Comparison of ENCODE assay signal across 24 cellular contexts in the genomic region with DNA sequence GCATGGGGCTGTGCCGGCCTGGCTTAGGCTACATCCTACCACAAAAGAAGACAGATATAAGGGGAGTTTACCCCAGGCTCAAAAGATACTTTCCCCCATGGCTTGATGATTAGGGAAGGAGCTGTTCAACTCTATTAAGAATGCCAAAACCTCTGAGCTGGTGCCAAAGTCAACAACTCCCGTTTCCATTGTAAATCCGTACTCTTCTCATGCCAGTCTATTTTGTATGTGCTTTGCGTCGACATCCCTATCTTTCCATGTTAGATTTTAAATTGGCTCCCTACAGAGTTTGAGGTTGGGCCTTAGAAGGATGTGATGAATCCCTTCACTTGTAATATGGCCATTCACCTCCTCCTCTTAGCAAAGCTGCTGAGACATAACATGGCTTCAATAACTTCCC. TPM values are rescaled to one million over a fixed set of nuclear protein-coding genes. Genes with fewer than 3 reads are reported as not detected.
A peak's percentile ranks its signal among the peaks of the same experiment; 100 is the strongest.
DNase-seq lines count a peak whose midpoint lies in the region; ATAC-seq, FAIRE-seq and TF ChIP-seq lines count a peak whose summit lies in the region.
"Had no signal": no experiment of that assay in that cellular context is flagged by ENCODE, and none has a peak within 500 bp of the region (broad histone marks: within the 10 kb centered on the region; RNA-seq: fewer than 3 reads in every experiment).

No MANE protein-coding gene starts in this region.

- H3K4me3 Mint-ChIP-seq in activated naive CD4-positive, alpha-beta T cell treated with anti-CD3 and anti-CD28 coated beads, Interleukin-2, amount 50 U/mL, for 24 hours = no peak overlapping the region
- no peak overlapping the region for H3K4me3 Mint-ChIP-seq in stimulated activated effector memory CD8-positive, alpha-beta T cell treated with anti-CD3 and anti-CD28 coated beads, Interleukin-12 subunit alpha, Interleukin-12 subunit beta, amount 100 ng/mL, for 72 hours
- H3K4me3 Mint-ChIP-seq: activated CD4-positive, alpha-beta T cell treated with anti-CD3 and anti-CD28 coated beads for 36 hours; CD14-positive monocyte; naive thymus-derived CD4-positive, alpha-beta T cell had no signal

- no peaks in the 10 kb centered on the region for H3K27me3 ChIP-seq in endothelial cell of umbilical vein (ENCODE audit: control insufficient read depth in 2 of 2, insufficient read depth in 2 of 2, low read length in 2 of 2)

- no peak overlapping the region for H3K9ac ChIP-seq in endothelial cell of umbilical vein (replicated peaks; ENCODE audit: extremely low read depth, insufficient read depth, low read length)

- no peak for TF ChIP-seq POLR2A in endothelial cell of umbilical vein (IDR thresholded peaks at IDR 0.05; ENCODE audit: low read depth, low read length)

- H3K4me3 ChIP-seq in endothelial cell of umbilical vein (replicated peaks in 1 of 3; ENCODE audit: insufficient read depth in 1 of 3, low read depth in 1 of 3, low read length in 3 of 3) = no peak overlapping the region
- H3K4me3 ChIP-seq: GM12878, skin epidermis had no signal

- H3K9me3 ChIP-seq in endothelial cell of umbilical vein (replicated peaks; ENCODE audit: control insufficient read depth, insufficient read depth, low read length) = no peaks in the 10 kb centered on the region

- peak overlapping the region; percentile 33 for H3K27ac Mint-ChIP-seq in activated naive CD4-positive, alpha-beta T cell treated with anti-CD3 and anti-CD28 coated beads, Interleukin-2, amount 50 U/mL, for 24 hours
- peak overlapping the region; percentile 48 for H3K27ac Mint-ChIP-seq in stimulated activated effector memory CD8-positive, alpha-beta T cell treated with anti-CD3 and anti-CD28 coated beads, Interleukin-12 subunit alpha, Interleukin-12 subunit beta, amount 100 ng/mL, for 72 hours
- H3K27ac Mint-ChIP-seq: progenitor cell of endocrine pancreas had no signal

- FAIRE-seq in endothelial cell of umbilical vein (lab: Jason Lieb, UNC) = peak; percentile 56
- FAIRE-seq: GM12878, HepG2 had no signal

- H3K4me1 ChIP-seq in endothelial cell of umbilical vein (ENCODE audit: control insufficient read depth, extremely low read depth, insufficient read depth, low read length) = peaks cover 8% of the 10 kb centered on the region

- no peak overlapping the region for H3K4me2 ChIP-seq in endothelial cell of umbilical vein (ENCODE audit: insufficient read depth, low read length)

- POLR2A ChIA-PET in endothelial cell of umbilical vein (lab: Charles Lee) = interaction anchor here (0.8 kb wide), 1 partner anchor 86 kb away, joined by 3 read pairs; a partner anchor contains a TSS

- dilution Hi-C loops in endothelial cell of umbilical vein (cut with MboI; ENCODE audit: extremely low pct_ligation_motif_present, low sequenced_read_pairs) = loop anchor here (25.0 kb wide), 1 partner anchor 112 kb away; no protein-coding TSS in a partner anchor

- peaks cover 21% of the 10 kb centered on the region for H3K4me1 Mint-ChIP-seq in activated naive CD4-positive, alpha-beta T cell treated with anti-CD3 and anti-CD28 coated beads, Interleukin-2, amount 50 U/mL, for 24 hours
- H3K4me1 Mint-ChIP-seq in stimulated activated effector memory CD8-positive, alpha-beta T cell treated with anti-CD3 and anti-CD28 coated beads, Interleukin-12 subunit alpha, Interleukin-12 subunit beta, amount 100 ng/mL, for 72 hours = peaks cover 16% of the 10 kb centered on the region
- H3K4me1 Mint-ChIP-seq: CD14-positive monocyte had no signal

- no peaks in the 10 kb centered on the region for H3K27me3 Mint-ChIP-seq in activated naive CD4-positive, alpha-beta T cell treated with anti-CD3 and anti-CD28 coated beads, Interleukin-2, amount 50 U/mL, for 24 hours
- H3K27me3 Mint-ChIP-seq: activated CD4-positive, alpha-beta T cell treated with anti-CD3 and anti-CD28 coated beads for 36 hours; naive thymus-derived CD4-positive, alpha-beta T cell; progenitor cell of endocrine pancreas had no signal

- DNase-seq in activated naive CD4-positive, alpha-beta T cell (lab: John Stamatoyannopoulos, UW) = no peak
- peak; percentile 61 for DNase-seq in NCI-H69 (lab: John Stamatoyannopoulos, UW)
- peak; percentile 50 for DNase-seq in endothelial cell of umbilical vein (ENCODE audit: low read depth, low spot score)
- DNase-seq in stimulated activated effector memory CD8-positive, alpha-beta T cell treated with anti-CD3 and anti-CD28 coated beads, Interleukin-12 subunit alpha, Interleukin-12 subunit beta, amount 100 ng/mL, for 72 hours (ENCODE audit: low spot score in 2 of 2) = no peak
- DNase-seq in GM10266 (ENCODE audit: extremely low spot score) = no peak
- no peak for DNase-seq in cerebellar nuclear complex (lab: John Stamatoyannopoulos, UW)
- no peak for DNase-seq in substantia nigra (lab: John Stamatoyannopoulos, UW)
- DNase-seq: activated CD4-positive, alpha-beta T cell treated with anti-CD3 and anti-CD28 coated beads for 36 hours; DMS 273 treated with DMSO at 0.1 percent for 48 hours; GF-D8; mesendoderm; naive thymus-derived CD4-positive, alpha-beta T cell; NCI-H1694 had no signal

- peaks cover 6% of the 10 kb centered on the region for H3K36me3 Mint-ChIP-seq in activated naive CD4-positive, alpha-beta T cell treated with anti-CD3 and anti-CD28 coated beads, Interleukin-2, amount 50 U/mL, for 24 hours
- peaks cover 21% of the 10 kb centered on the region for H3K36me3 Mint-ChIP-seq in stimulated activated effector memory CD8-positive, alpha-beta T cell treated with anti-CD3 and anti-CD28 coated beads, Interleukin-12 subunit alpha, Interleukin-12 subunit beta, amount 100 ng/mL, for 72 hours

- peaks cover 0 to 3% of the 10 kb centered on the region in 2 experiments for H3K36me3 ChIP-seq in endothelial cell of umbilical vein (ENCODE audit: control insufficient read depth in 2 of 2, extremely low read depth in 1 of 2, insufficient read depth in 2 of 2, low read length in 2 of 2)

- no peaks in the 10 kb centered on the region for H3K79me2 ChIP-seq in endothelial cell of umbilical vein (ENCODE audit: control insufficient read depth, insufficient read depth, low read length)

- intact Hi-C loops in endothelial cell of umbilical vein (cut with micrococcal nuclease) = loop anchor here (10.0 kb wide), 1 partner anchor 550 kb away; a partner anchor contains a TSS

- H2AFZ ChIP-seq in endothelial cell of umbilical vein (ENCODE audit: low read depth, low read length) = no peak overlapping the region

- no peaks in the 10 kb centered on the region for H3K9me3 Mint-ChIP-seq in activated naive CD4-positive, alpha-beta T cell treated with anti-CD3 and anti-CD28 coated beads, Interleukin-2, amount 50 U/mL, for 24 hours
- no peaks in the 10 kb centered on the region for H3K9me3 Mint-ChIP-seq in stimulated activated effector memory CD8-positive, alpha-beta T cell treated with anti-CD3 and anti-CD28 coated beads, Interleukin-12 subunit alpha, Interleukin-12 subunit beta, amount 100 ng/mL, for 72 hours
- H3K9me3 Mint-ChIP-seq: CD14-positive monocyte; naive thymus-derived CD4-positive, alpha-beta T cell had no signal

- no peaks in the 10 kb centered on the region for H3K9me1 ChIP-seq in endothelial cell of umbilical vein (replicated peaks; ENCODE audit: control insufficient read depth, extremely low read depth, insufficient read depth, low read length)

- no TSS peak for BruUV-seq in endothelial cell of umbilical vein (replicated peaks; lab: Mats Ljungman, UMichigan)

- TF ChIP-seq CTCF in endothelial cell of umbilical vein (IDR thresholded peaks at IDR 0.05; ENCODE audit: extremely low read depth in 1 of 2, insufficient read depth in 1 of 2, low read depth in 1 of 2, low read length in 2 of 2) = no peak
- TF ChIP-seq CTCF in GM10266 (IDR thresholded peaks at IDR 0.05; ENCODE audit: control insufficient read depth, insufficient read depth, low read depth, missing control alignments) = no peak

- H3K27ac ChIP-seq in endothelial cell of umbilical vein (ENCODE audit: insufficient read depth, low read depth, low read length) (no peak overlapping the region), substantia nigra (ENCODE audit: low read depth, low read length, poor library complexity, severe bottlenecking) (no peak overlapping the region)
- H3K27ac ChIP-seq: skin epidermis had no signal

- no peak for ATAC-seq in stimulated activated effector memory CD8-positive, alpha-beta T cell treated with anti-CD3 and anti-CD28 coated beads, Interleukin-12 subunit alpha, Interleukin-12 subunit beta, amount 100 ng/mL, for 72 hours
- ATAC-seq: activated CD4-positive, alpha-beta T cell treated with anti-CD3 and anti-CD28 coated beads for 36 hours; GM12878; HepG2; naive thymus-derived CD4-positive, alpha-beta T cell; SK-N-SH treated with all-trans-retinoic acid at 6 μM for 48 hours had no signal

- no peaks in the 10 kb centered on the region for H4K20me1 ChIP-seq in endothelial cell of umbilical vein (replicated peaks; ENCODE audit: control insufficient read depth, extremely low read depth, insufficient read depth, low read length)

- CTCF ChIA-PET in endothelial cell of umbilical vein (lab: Charles Lee) = interaction anchor here (0.7 to 4.3 kb wide), 14 partner anchors 9 to 270 kb away, joined by 3 to 35 read pairs (median 4); no protein-coding TSS in a partner anchor

TF ChIP-seq in endothelial cell of umbilical vein, 7 proteins besides CTCF, POLR2A, EP300 and RAD21:
- no peak for TF ChIP-seq EZH2 (IDR thresholded peaks at IDR 0.05; ENCODE audit: borderline replicate concordance, low read depth, low read length, severe bottlenecking)
- TF ChIP-seq GATA2 (IDR thresholded peaks at IDR 0.05; ENCODE audit: insufficient read depth, insufficient read length, low read depth, low read length) = no peak
- TF ChIP-seq, protein P1, sequence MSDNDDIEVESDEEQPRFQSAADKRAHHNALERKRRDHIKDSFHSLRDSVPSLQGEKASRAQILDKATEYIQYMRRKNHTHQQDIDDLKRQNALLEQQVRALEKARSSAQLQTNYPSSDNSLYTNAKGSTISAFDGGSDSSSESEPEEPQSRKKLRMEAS (IDR thresholded peaks at IDR 0.05; ENCODE audit: insufficient read depth, insufficient read length) = no peak
- no peak for TF ChIP-seq MYC (IDR thresholded peaks at IDR 0.05; ENCODE audit: low read depth, low read length)
- TF ChIP-seq JUN (IDR thresholded peaks at IDR 0.05; ENCODE audit: borderline replicate concordance, insufficient read depth, insufficient read length, low read depth) = no peak
- no peak for TF ChIP-seq POLR2AphosphoS5 (IDR thresholded peaks at IDR 0.05; ENCODE audit: insufficient read depth, low read depth, low read length)
- no peak for TF ChIP-seq FOS (IDR thresholded peaks at IDR 0.05; ENCODE audit: borderline replicate concordance, insufficient read depth, low read length)

RNA-seq across cellular contexts. Expression of a gene that starts 46.9 kb away (rescaled TPM):
- not detected in 2 replicates for total RNA-seq in endothelial cell of umbilical vein
- polyA plus RNA-seq in endothelial cell of umbilical vein = not detected in 2 replicates
- not detected in 2 replicates for polyA plus RNA-seq in endothelial cell of umbilical vein (2011; cell fraction: cytosol; rRNA removed)
- polyA plus RNA-seq in endothelial cell of umbilical vein (2011; cell fraction: nucleus; rRNA removed) = not detected in 2 replicates
- not detected in 2 replicates for polyA plus RNA-seq in endothelial cell of umbilical vein (2012)
- not detected in 2 replicates for polyA minus RNA-seq in endothelial cell of umbilical vein
- not detected for polyA minus RNA-seq in endothelial cell of umbilical vein (2011; cell fraction: cytosol; rRNA and poly(A)+ RNA removed)
- not detected in 2 replicates for polyA minus RNA-seq in endothelial cell of umbilical vein (2011; cell fraction: nucleus; rRNA and poly(A)+ RNA removed)
- total RNA-seq: activated CD4-positive, alpha-beta T cell treated with anti-CD3 and anti-CD28 coated beads for 36 hours; fibroblast of villous mesenchyme; HepG2; kidney epithelial cell; naive thymus-derived CD4-positive, alpha-beta T cell; NCI-H460; progenitor cell of endocrine pancreas; urinary bladder had no signal
- polyA plus RNA-seq: CD14-positive monocyte; GM12878; naive thymus-derived CD4-positive, alpha-beta T cell; urinary bladder had no signal

Comparison
In these comparisons a context has a peak if more than half of its experiments do, and no peak if none do; other contexts are left out.
1. DNase-seq: peak in NCI-H69 (single experiment) and endothelial cell of umbilical vein (single experiment); none in activated naive CD4-positive, alpha-beta T cell (0 of 4), stimulated activated effector memory CD8-positive, alpha-beta T cell treated with anti-CD3 and anti-CD28 coated beads, Interleukin-12 subunit alpha, Interleukin-12 subunit beta, amount 100 ng/mL, for 72 hours (0 of 2), GM10266 (single experiment), cerebellar nuclear complex (0 of 2) and substantia nigra (0 of 49).